Comparison of ENCODE assay signal across 17 cellular contexts in genomic region chr2:237058423-237058822, GRCh38. TPM values are rescaled to one million over a fixed set of nuclear protein-coding genes. Genes with fewer than 3 reads are reported as not detected.
A peak's percentile ranks its signal among the peaks of the same experiment; 100 is the strongest.
DNase-seq lines count a peak whose midpoint lies in the region; ATAC-seq and TF ChIP-seq lines count a peak whose summit lies in the region.
"Had no signal": no experiment of that assay in that cellular context is flagged by ENCODE, and none has a peak within 500 bp of the region (broad histone marks: within the 10 kb centered on the region; RNA-seq: fewer than 3 reads in every experiment).

No MANE protein-coding gene starts in this region.

- H3K27ac ChIP-seq in KMS-11: peak overlapping the region; percentile 90
- peak overlapping the region; percentile 85 for H3K27ac ChIP-seq in SU-DHL-6 (ENCODE audit: low read depth, low read length)
- H3K27ac ChIP-seq: A549; BLaER1 treated with 17β-estradiol and CSF1 and Interleukin-3, amounts not matched to agents 10 nM and 100 nM; GM23248 had no signal

- H3K9me3 ChIP-seq in SU-DHL-6 (ENCODE audit: insufficient read depth, low read length): no peaks in the 10 kb centered on the region
- H3K9me3 ChIP-seq: A549; BLaER1 treated with 17β-estradiol and CSF1 and Interleukin-3, amounts not matched to agents 10 nM and 100 nM had no signal

- intact Hi-C loops in left colon (cut with DNase I, micrococcal nuclease): no loop called here

- H4K20me1 ChIP-seq in KMS-11 (ENCODE audit: insufficient read depth) (no peaks in the 10 kb centered on the region), SU-DHL-6 (ENCODE audit: low read depth, low read length) (no peaks in the 10 kb centered on the region)
- H4K20me1 ChIP-seq: BLaER1 treated with 17β-estradiol and CSF1 and Interleukin-3, amounts not matched to agents 10 nM and 100 nM had no signal

- H3K4me3 Mint-ChIP-seq in naive B cell: peak overlapping the region in 6 of 8 donors; percentile 6 to 65 (median 40)
- H3K4me3 Mint-ChIP-seq: CD8-positive, alpha-beta memory T cell had no signal

- H3K9ac ChIP-seq in KMS-11: peak overlapping the region; percentile 54; the same call in 1 of the 2 replicates
- peak overlapping the region; percentile 36 for H3K9ac ChIP-seq in SU-DHL-6 (ENCODE audit: low read length)
- H3K9ac ChIP-seq: BLaER1 treated with 17β-estradiol and CSF1 and Interleukin-3, amounts not matched to agents 10 nM and 100 nM; GM23248 had no signal

- H2AFZ ChIP-seq in KMS-11 (ENCODE audit: low read depth): peak overlapping the region; percentile 32; the same call in 1 of the 2 replicates
- peak overlapping the region; percentile 18 for H2AFZ ChIP-seq in SU-DHL-6 (ENCODE audit: low read depth, low read length, severe bottlenecking)
- H2AFZ ChIP-seq: GM23248 had no signal

- peak overlapping the region in 1 of 6 donors; percentile 31 for H3K27ac Mint-ChIP-seq in naive B cell
- H3K27ac Mint-ChIP-seq: CD8-positive, alpha-beta memory T cell had no signal

- DNase-seq in naive B cell (no peak), left colon (no peak)
- DNase-seq in stimulated activated CD4-positive, alpha-beta T cell treated with anti-CD3 and anti-CD28 coated beads, Interleukin-12 subunit alpha, Interleukin-12 subunit beta, amount 100 ng/mL, for 4 hours: no peak
- DNase-seq: CD8-positive, alpha-beta memory T cell; GM23248; IMR-90; NCI-H1694 treated with DMSO at 0.1 percent for 48 hours; NCI-H2107; NCI-H510A; NCI-H82 had no signal

- ATAC-seq in naive B cell (ENCODE audit: low read depth in 2 of 2) (no peak), HG03342 (IDR thresholded peaks at IDR 0.05; ENCODE audit: unreplicated experiment) (no peak), HG03280 (IDR thresholded peaks at IDR 0.05; ENCODE audit: unreplicated experiment) (no peak), left colon (no peak)
- ATAC-seq: A549 had no signal

- H3K4me1 Mint-ChIP-seq in naive B cell: peaks cover 18 to 30% (median 22%) of the 10 kb centered on the region in 3 donors
- H3K4me1 Mint-ChIP-seq: CD8-positive, alpha-beta memory T cell had no signal

- H3K9me2 ChIP-seq in SU-DHL-6 (replicated peaks; ENCODE audit: insufficient read depth, low read length): no peaks in the 10 kb centered on the region

- H3F3A ChIP-seq in SU-DHL-6 (ENCODE audit: insufficient read depth): no peaks in the 10 kb centered on the region

- H3K4me3 ChIP-seq in GM08714 (ENCODE audit: low read length): peak overlapping the region; percentile 45; the same call in 1 of the 2 replicates
- no peak overlapping the region for H3K4me3 ChIP-seq in KMS-11 (IDR thresholded peaks at IDR 0.05; ENCODE audit: insufficient read depth, low read depth, low read length)
- H3K4me3 ChIP-seq in SU-DHL-6 (ENCODE audit: insufficient read depth, low read length, poor library complexity, severe bottlenecking): peak overlapping the region; percentile 16
- H3K4me3 ChIP-seq: A549; BLaER1 treated with 17β-estradiol and CSF1 and Interleukin-3, amounts not matched to agents 10 nM and 100 nM; GM23248 had no signal

- peaks cover 0 to 20% (median 11%) of the 10 kb centered on the region in 3 donors for H3K27me3 Mint-ChIP-seq in naive B cell

- peaks cover 53% of the 10 kb centered on the region for H3K4me1 ChIP-seq in KMS-11 (ENCODE audit: low read depth, poor library complexity, severe bottlenecking)
- H3K4me1 ChIP-seq: A549 had no signal

- TF ChIP-seq CTCF in KMS-11 (conservative IDR thresholded peaks at IDR 0.05; ENCODE audit: low read depth, low read length) (no peak), SU-DHL-6 (IDR thresholded peaks at IDR 0.05; ENCODE audit: insufficient read depth, low read length, poor library complexity, severe bottlenecking) (no peak)

- H3K36me3 ChIP-seq in KMS-11 (ENCODE audit: insufficient read depth) (no peaks in the 10 kb centered on the region), SU-DHL-6 (ENCODE audit: low read length) (no peaks in the 10 kb centered on the region)
- H3K36me3 ChIP-seq: BLaER1 treated with 17β-estradiol and CSF1 and Interleukin-3, amounts not matched to agents 10 nM and 100 nM had no signal

- H3K9me3 Mint-ChIP-seq in naive B cell: no peaks in the 10 kb centered on the region
- H3K9me3 Mint-ChIP-seq: CD8-positive, alpha-beta memory T cell had no signal

- H3K4me2 ChIP-seq in KMS-11: peak overlapping the region; percentile 73
- H3K4me2 ChIP-seq in SU-DHL-6 (ENCODE audit: low read depth, low read length, poor library complexity, severe bottlenecking): peak overlapping the region; percentile 61
- H3K4me2 ChIP-seq: A549; BLaER1 treated with 17β-estradiol and CSF1 and Interleukin-3, amounts not matched to agents 10 nM and 100 nM had no signal

- H3K79me2 ChIP-seq in KMS-11 (ENCODE audit: insufficient read depth, low read depth) (no peaks in the 10 kb centered on the region), SU-DHL-6 (ENCODE audit: insufficient read depth, low read length) (no peaks in the 10 kb centered on the region)

- no peaks in the 10 kb centered on the region for H3K36me3 Mint-ChIP-seq in naive B cell
- H3K36me3 Mint-ChIP-seq: CD8-positive, alpha-beta memory T cell had no signal

- H3K27me3 ChIP-seq in KMS-11 (ENCODE audit: insufficient read depth, low read depth) (no peaks in the 10 kb centered on the region), SU-DHL-6 (ENCODE audit: low read length) (no peaks in the 10 kb centered on the region)
- H3K27me3 ChIP-seq: BLaER1 treated with 17β-estradiol and CSF1 and Interleukin-3, amounts not matched to agents 10 nM and 100 nM had no signal

RNA-seq across cellular contexts. Expression of gene COPS8, which starts 27.3 kb away (rescaled TPM):
- 10 to 100 TPM; 39.3 to 67.1 (median 54.6) TPM for polyA plus RNA-seq in naive B cell (ENCODE audit: low read depth in 6 of 6)
- 10 to 100 TPM; 22.9 to 24.7 TPM for total RNA-seq in left colon
